In the genomic region with DNA sequence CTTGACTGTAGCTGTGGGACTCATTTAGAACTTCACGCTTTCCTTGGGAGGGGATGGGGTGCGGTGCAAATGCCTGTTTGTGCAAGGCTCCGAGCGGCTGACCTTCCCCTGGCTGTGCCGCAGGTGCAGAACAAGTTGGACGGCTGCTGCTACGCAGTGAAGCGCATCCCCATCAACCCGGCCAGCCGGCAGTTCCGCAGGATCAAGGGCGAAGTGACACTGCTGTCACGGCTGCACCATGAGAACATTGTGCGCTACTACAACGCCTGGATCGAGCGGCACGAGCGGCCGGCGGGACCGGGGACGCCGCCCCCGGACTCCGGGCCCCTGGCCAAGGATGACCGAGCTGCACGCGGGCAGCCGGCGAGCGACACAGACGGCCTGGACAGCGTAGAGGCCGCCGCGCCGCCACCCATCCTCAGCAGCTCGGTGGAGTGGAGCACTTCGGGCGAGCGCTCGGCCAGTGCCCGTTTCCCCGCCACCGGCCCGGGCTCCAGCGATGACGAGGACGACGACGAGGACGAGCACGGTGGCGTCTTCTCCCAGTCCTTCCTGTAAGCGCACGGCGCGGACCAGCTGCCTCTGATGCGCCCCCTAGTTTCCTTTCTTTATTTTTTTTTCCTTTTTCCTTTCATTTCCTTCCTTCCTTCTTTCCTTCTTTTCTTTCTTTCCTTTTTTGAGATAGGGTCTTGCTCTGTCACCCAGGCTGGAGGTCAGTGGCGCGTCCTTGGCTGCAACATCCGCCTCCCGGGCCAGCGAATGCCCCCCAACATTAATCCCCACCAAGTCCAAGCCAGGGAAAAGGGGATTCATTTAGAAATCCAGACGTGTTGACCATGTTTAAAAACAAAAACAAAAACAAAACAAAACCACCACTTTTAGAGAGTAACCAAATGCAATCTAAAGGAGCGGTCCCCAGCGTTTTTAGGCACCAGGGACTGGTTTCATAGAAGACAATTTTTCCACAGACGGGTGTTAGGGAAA, we compare ENCODE assay signal across 8 cellular contexts. TPM values are rescaled to one million over a fixed set of nuclear protein-coding genes. Genes with fewer than 3 reads are reported as not detected.
DNase-seq lines count a peak whose midpoint lies in the region; ATAC-seq lines count a peak whose summit lies in the region.

No MANE protein-coding gene starts in this region.

- H3K36me3 Mint-ChIP-seq in activated naive CD8-positive, alpha-beta T cell treated with anti-CD3 and anti-CD28 coated beads for 36 hours: peaks cover 11% of the 10 kb centered on the region
- H3K36me3 Mint-ChIP-seq in activated naive CD8-positive, alpha-beta T cell treated with anti-CD3 and anti-CD28 coated beads, Interleukin-2, amount 50 U/mL, for 24 hours (ENCODE audit: low read depth): peaks cover 26% of the 10 kb centered on the region
- H3K36me3 Mint-ChIP-seq in activated CD4-positive, alpha-beta memory T cell treated with anti-CD3 and anti-CD28 coated beads, Interleukin-2, amount 10 ng/mL, durations not matched to agents 7 days and 5 days (ENCODE audit: low read depth): peaks cover 3% of the 10 kb centered on the region

- DNase-seq in activated naive CD8-positive, alpha-beta T cell treated with anti-CD3 and anti-CD28 coated beads for 36 hours: peak; percentile 1
- DNase-seq in activated naive CD8-positive, alpha-beta T cell treated with anti-CD3 and anti-CD28 coated beads, Interleukin-2, amount 50 U/mL, for 24 hours: no peak
- peak; percentile 20 for DNase-seq in activated CD4-positive, alpha-beta memory T cell treated with anti-CD3 and anti-CD28 coated beads, Interleukin-2, amount 10 ng/mL, durations not matched to agents 7 days and 5 days
- DNase-seq in fibroblast of peridontal ligament (ENCODE audit: extremely low read depth) (peak; percentile 61), mucosa of gallbladder (ENCODE audit: low spot score) (peak; percentile 53), aorta (peak; percentile 62 to 89)
- DNase-seq in activated CD4-positive, alpha-beta T cell treated with anti-CD3 and anti-CD28 coated beads for 1 hour: no peak

- peak overlapping the region; percentile 1 to 15 for H3K4me3 ChIP-seq in aorta (ENCODE audit: low read length in 2 of 2)

- no peaks in the 10 kb centered on the region for H3K27me3 ChIP-seq in aorta (ENCODE audit: control insufficient read depth in 1 of 2, insufficient read depth in 2 of 2, low read length in 1 of 2)

- POLR2A ChIA-PET in activated CD4-positive, alpha-beta memory T cell treated with anti-CD3 and anti-CD28 coated beads, Interleukin-2, amount 10 ng/mL, durations not matched to agents 7 days and 5 days (lab: Charles Lee): no interaction called here

- H3K36me3 ChIP-seq in aorta (ENCODE audit: control insufficient read depth in 1 of 2, insufficient read depth in 2 of 2, low read length in 1 of 2): peaks cover 2 to 3% of the 10 kb centered on the region in 2 donors

- no peak for ATAC-seq in activated naive CD8-positive, alpha-beta T cell treated with anti-CD3 and anti-CD28 coated beads, Interleukin-2, amount 50 U/mL, for 24 hours
- ATAC-seq in aorta (ENCODE audit: low FRiP score): peak; percentile 87
- ATAC-seq in GM19395 (IDR thresholded peaks at IDR 0.05; ENCODE audit: unreplicated experiment): no peak

- no peaks in the 10 kb centered on the region for H3K4me1 ChIP-seq in aorta (ENCODE audit: control insufficient read depth in 1 of 2, insufficient read depth in 2 of 2, low read length in 2 of 2)

- no peaks in the 10 kb centered on the region for H3K9me3 Mint-ChIP-seq in activated naive CD8-positive, alpha-beta T cell treated with anti-CD3 and anti-CD28 coated beads for 36 hours
- no peaks in the 10 kb centered on the region for H3K9me3 Mint-ChIP-seq in activated naive CD8-positive, alpha-beta T cell treated with anti-CD3 and anti-CD28 coated beads, Interleukin-2, amount 50 U/mL, for 24 hours
- no peaks in the 10 kb centered on the region for H3K9me3 Mint-ChIP-seq in activated CD4-positive, alpha-beta memory T cell treated with anti-CD3 and anti-CD28 coated beads, Interleukin-2, amount 10 ng/mL, durations not matched to agents 7 days and 5 days

- no peak overlapping the region for H3K27ac ChIP-seq in aorta (ENCODE audit: low read depth in 1 of 2, low read length in 2 of 2)

- intact Hi-C loops in aorta (cut with DNase I): loop anchor here in 1 of 2 donors (5.0 kb wide), 1 partner anchor 189 kb away; no protein-coding TSS in a partner anchor

- H3K9me3 ChIP-seq in aorta (ENCODE audit: control insufficient read depth, low read length): no peaks in the 10 kb centered on the region

- H3K4me3 Mint-ChIP-seq in activated naive CD8-positive, alpha-beta T cell treated with anti-CD3 and anti-CD28 coated beads for 36 hours: no peak overlapping the region
- no peak overlapping the region for H3K4me3 Mint-ChIP-seq in activated naive CD8-positive, alpha-beta T cell treated with anti-CD3 and anti-CD28 coated beads, Interleukin-2, amount 50 U/mL, for 24 hours
- peak overlapping the region; percentile 28 for H3K4me3 Mint-ChIP-seq in activated CD4-positive, alpha-beta memory T cell treated with anti-CD3 and anti-CD28 coated beads, Interleukin-2, amount 10 ng/mL, durations not matched to agents 7 days and 5 days

- CTCF ChIA-PET in activated CD4-positive, alpha-beta memory T cell treated with anti-CD3 and anti-CD28 coated beads, Interleukin-2, amount 10 ng/mL, durations not matched to agents 7 days and 5 days (lab: Charles Lee): no interaction called here

- no peaks in the 10 kb centered on the region for H3K4me1 Mint-ChIP-seq in activated naive CD8-positive, alpha-beta T cell treated with anti-CD3 and anti-CD28 coated beads for 36 hours
- H3K4me1 Mint-ChIP-seq in activated naive CD8-positive, alpha-beta T cell treated with anti-CD3 and anti-CD28 coated beads, Interleukin-2, amount 50 U/mL, for 24 hours: no peaks in the 10 kb centered on the region
- no peaks in the 10 kb centered on the region for H3K4me1 Mint-ChIP-seq in activated CD4-positive, alpha-beta memory T cell treated with anti-CD3 and anti-CD28 coated beads, Interleukin-2, amount 10 ng/mL, durations not matched to agents 7 days and 5 days

- WGBS in aorta, 2 donors: 19 to 20% methylated on average over 64 to 69 of the region's 69 CpGs

- no peaks in the 10 kb centered on the region for H3K27me3 Mint-ChIP-seq in activated naive CD8-positive, alpha-beta T cell treated with anti-CD3 and anti-CD28 coated beads for 36 hours
- H3K27me3 Mint-ChIP-seq in activated naive CD8-positive, alpha-beta T cell treated with anti-CD3 and anti-CD28 coated beads, Interleukin-2, amount 50 U/mL, for 24 hours: no peaks in the 10 kb centered on the region
- H3K27me3 Mint-ChIP-seq in activated CD4-positive, alpha-beta memory T cell treated with anti-CD3 and anti-CD28 coated beads, Interleukin-2, amount 10 ng/mL, durations not matched to agents 7 days and 5 days: no peaks in the 10 kb centered on the region

- no peak overlapping the region for H3K27ac Mint-ChIP-seq in activated naive CD8-positive, alpha-beta T cell treated with anti-CD3 and anti-CD28 coated beads for 36 hours
- no peak overlapping the region for H3K27ac Mint-ChIP-seq in activated naive CD8-positive, alpha-beta T cell treated with anti-CD3 and anti-CD28 coated beads, Interleukin-2, amount 50 U/mL, for 24 hours
- no peak overlapping the region for H3K27ac Mint-ChIP-seq in activated CD4-positive, alpha-beta memory T cell treated with anti-CD3 and anti-CD28 coated beads, Interleukin-2, amount 10 ng/mL, durations not matched to agents 7 days and 5 days

RNA-seq across cellular contexts. Expression of a gene that starts 42.7 kb away (rescaled TPM):
- 10 to 100 TPM; 26.3 to 31.9 TPM for total RNA-seq in activated naive CD8-positive, alpha-beta T cell treated with anti-CD3 and anti-CD28 coated beads for 36 hours
- total RNA-seq in activated CD4-positive, alpha-beta memory T cell treated with anti-CD3 and anti-CD28 coated beads, Interleukin-2, amount 10 ng/mL, durations not matched to agents 7 days and 5 days: 10 to 100 TPM; 18.9 to 19.3 TPM
- 25.6 TPM for total RNA-seq in mucosa of gallbladder
- total RNA-seq in aorta: 10 to 100 TPM; 26.9 to 30.8 TPM
- 10 to 100 TPM; 20.4 to 21.5 TPM for polyA plus RNA-seq in aorta

RNA-seq across cellular contexts. Expression of a gene that starts 56.5 kb away (rescaled TPM):
- under 1 TPM in 1 of 2 experiments, not detected in 1; 0.12 TPM for total RNA-seq in activated naive CD8-positive, alpha-beta T cell treated with anti-CD3 and anti-CD28 coated beads for 36 hours
- under 1 TPM; 0.08 to 0.13 TPM for total RNA-seq in activated CD4-positive, alpha-beta memory T cell treated with anti-CD3 and anti-CD28 coated beads, Interleukin-2, amount 10 ng/mL, durations not matched to agents 7 days and 5 days
- total RNA-seq in mucosa of gallbladder: 5.4 TPM
- total RNA-seq in aorta: 10 to 100 TPM; 27.2 to 73.6 TPM
- polyA plus RNA-seq in aorta: 10 to 100 TPM; 18.2 to 34.9 TPM

Comparison
In these comparisons a context has a peak if more than half of its experiments do, and no peak if none do; other contexts are left out.
1. DNase-seq: peak in activated naive CD8-positive, alpha-beta T cell treated with anti-CD3 and anti-CD28 coated beads for 36 hours (single experiment), activated CD4-positive, alpha-beta memory T cell treated with anti-CD3 and anti-CD28 coated beads, Interleukin-2, amount 10 ng/mL, durations not matched to agents 7 days and 5 days (single experiment), fibroblast of peridontal ligament (single experiment), mucosa of gallbladder (single experiment) and aorta (2 of 2); none in activated naive CD8-positive, alpha-beta T cell treated with anti-CD3 and anti-CD28 coated beads, Interleukin-2, amount 50 U/mL, for 24 hours (single experiment) and activated CD4-positive, alpha-beta T cell treated with anti-CD3 and anti-CD28 coated beads for 1 hour (single experiment).